8 cellular contexts compared by ENCODE assay signal in genomic region chr1:10514490-10515235, GRCh38. TPM values are rescaled to one million over a fixed set of nuclear protein-coding genes. Genes with fewer than 3 reads are reported as not detected.
DNase-seq lines count a peak whose midpoint lies in the region; ATAC-seq, FAIRE-seq and TF ChIP-seq lines count a peak whose summit lies in the region.

No MANE protein-coding gene starts in this region.

- TF ChIP-seq POLR2A in GM18505 (IDR thresholded peaks at IDR 0.05; ENCODE audit: borderline replicate concordance, extremely low read depth, insufficient read depth, insufficient read length), result no peak

- peak; percentile 5 to 21 for DNase-seq in AML-193 (lab: John Stamatoyannopoulos, UW)
- peak; percentile 91 for DNase-seq in NCI-H510A (lab: John Stamatoyannopoulos, UW)
- DNase-seq in bronchial epithelial cell (ENCODE audit: low read depth), result peak; percentile 42
- DNase-seq in natural killer cell treated with Interleukin-12 subunit alpha and Interleukin-12 subunit beta and Interleukin-15 and Interleukin-18, amount 100 ng/mL, for 72 hours (ENCODE audit: low spot score), result no peak
- no peak for DNase-seq in ecto neural progenitor cell (ENCODE audit: low spot score)
- DNase-seq in tibial artery, result no peak

- H3K27me3 Mint-ChIP-seq in natural killer cell treated with Interleukin-12 subunit alpha and Interleukin-12 subunit beta and Interleukin-15 and Interleukin-18, amount 100 ng/mL, for 72 hours, result no peaks in the 10 kb centered on the region

- H3K4me1 Mint-ChIP-seq in natural killer cell treated with Interleukin-12 subunit alpha and Interleukin-12 subunit beta and Interleukin-15 and Interleukin-18, amount 100 ng/mL, for 72 hours (ENCODE audit: low read depth in 2 of 2), result peaks cover 65 to 75% of the 10 kb centered on the region in 2 donors

- intact Hi-C loops in tibial artery (cut with DNase I; ENCODE audit: low total_unique reads), result loop anchor here (5.0 to 10.0 kb wide), 3 partner anchors 110 to 430 kb away; partner anchors contain the start of gene CASZ1

- H3K36me3 Mint-ChIP-seq in natural killer cell treated with Interleukin-12 subunit alpha and Interleukin-12 subunit beta and Interleukin-15 and Interleukin-18, amount 100 ng/mL, for 72 hours, result no peaks in the 10 kb centered on the region

- H3K36me3 ChIP-seq in bronchial epithelial cell (ENCODE audit: control insufficient read depth, insufficient read depth, low read length) (no peaks in the 10 kb centered on the region), tibial artery (no peaks in the 10 kb centered on the region)

- FAIRE-seq in bronchial epithelial cell (lab: Jason Lieb, UNC), result no peak

- peaks cover 0 to 36% (median 17%) of the 10 kb centered on the region in 4 donors for H3K4me1 ChIP-seq in tibial artery

- H3K27me3 ChIP-seq in bronchial epithelial cell (ENCODE audit: control insufficient read depth, insufficient read depth, low read length) (no peaks in the 10 kb centered on the region), tibial artery (no peaks in the 10 kb centered on the region)

- peak; percentile 37; the same call in 1 of the 2 replicates for TF ChIP-seq CTCF in GM12875 (IDR thresholded peaks at IDR 0.05; ENCODE audit: borderline replicate concordance, insufficient read depth, low read depth, low read length)
- TF ChIP-seq CTCF in bronchial epithelial cell (IDR thresholded peaks at IDR 0.05; ENCODE audit: insufficient read depth, low read length, severe bottlenecking), result peak; percentile 64
- peak in 1 of 2 experiments; percentile 51 for TF ChIP-seq CTCF in tibial artery (IDR thresholded peaks at IDR 0.05)

- no peaks in the 10 kb centered on the region for H3K9me3 ChIP-seq in tibial artery

- H3K27ac ChIP-seq in tibial artery, result no peak overlapping the region

- no peaks in the 10 kb centered on the region for H3K9me3 Mint-ChIP-seq in natural killer cell treated with Interleukin-12 subunit alpha and Interleukin-12 subunit beta and Interleukin-15 and Interleukin-18, amount 100 ng/mL, for 72 hours

- H3K27ac Mint-ChIP-seq in natural killer cell treated with Interleukin-12 subunit alpha and Interleukin-12 subunit beta and Interleukin-15 and Interleukin-18, amount 100 ng/mL, for 72 hours, result peak overlapping the region; percentile 92 to 93

- H3K4me3 ChIP-seq in GM12875 (ENCODE audit: low read depth, low read length) (no peak overlapping the region), bronchial epithelial cell (ENCODE audit: low read depth, low read length) (no peak overlapping the region), tibial artery (no peak overlapping the region)

- ATAC-seq in natural killer cell treated with Interleukin-12 subunit alpha and Interleukin-12 subunit beta and Interleukin-15 and Interleukin-18, amount 100 ng/mL, for 72 hours, result no peak
- ATAC-seq in GM18505 (IDR thresholded peaks at IDR 0.05; ENCODE audit: unreplicated experiment), result no peak

- H3K4me3 Mint-ChIP-seq in natural killer cell treated with Interleukin-12 subunit alpha and Interleukin-12 subunit beta and Interleukin-15 and Interleukin-18, amount 100 ng/mL, for 72 hours, result peak overlapping the region; percentile 73

RNA-seq across cellular contexts. Expression of gene PEX14, which starts 39.9 kb away (rescaled TPM):
- 8.7 and 14.2 TPM in 2 replicates for total RNA-seq in bronchial epithelial cell
- total RNA-seq in natural killer cell treated with Interleukin-12 subunit alpha and Interleukin-12 subunit beta and Interleukin-15 and Interleukin-18, amount 100 ng/mL, for 72 hours, result 10 to 100 TPM; 20.7 to 23.7 TPM

RNA-seq across cellular contexts. Expression of gene DFFA, which starts 42.3 kb away (rescaled TPM):
- 46.7 and 55.5 TPM in 2 replicates for total RNA-seq in bronchial epithelial cell
- 10 to 100 TPM; 40.0 to 59.4 TPM for total RNA-seq in natural killer cell treated with Interleukin-12 subunit alpha and Interleukin-12 subunit beta and Interleukin-15 and Interleukin-18, amount 100 ng/mL, for 72 hours

Comparison
In these comparisons a context has a peak if more than half of its experiments do, and no peak if none do; other contexts are left out.
1. DNase-seq: peak in AML-193 (2 of 2), NCI-H510A (single experiment) and bronchial epithelial cell (single experiment); none in natural killer cell treated with Interleukin-12 subunit alpha and Interleukin-12 subunit beta and Interleukin-15 and Interleukin-18, amount 100 ng/mL, for 72 hours (single experiment), ecto neural progenitor cell (single experiment) and tibial artery (0 of 2).